8 cellular contexts compared by ENCODE assay signal in genomic region chr3:197001972-197002700, GRCh38. TPM values are rescaled to one million over a fixed set of nuclear protein-coding genes. Genes with fewer than 3 reads are reported as not detected.
DNase-seq lines count a peak whose midpoint lies in the region; ATAC-seq, FAIRE-seq and TF ChIP-seq lines count a peak whose summit lies in the region.

No MANE protein-coding gene starts in this region.

- H3K27ac Mint-ChIP-seq in activated T-helper 2 cell treated with anti-CD3 and anti-CD28 coated beads, Interferon-gamma antibody, Interleukin-2, Interleukin-4, amounts not matched to agents 10 μg/mL and 5 μg/mL and 100 μg/mL, durations not matched to agents 14 hours and 24 hours and 36 hours: peak overlapping the region; percentile 76

- no peaks in the 10 kb centered on the region for H3K27me3 ChIP-seq in heart right ventricle

- WGBS in heart right ventricle, 2 donors: 21 to 25% methylated on average over 52 to 55 of the region's 55 CpGs

- peaks cover 7% of the 10 kb centered on the region for H3K4me1 Mint-ChIP-seq in activated T-helper 2 cell treated with anti-CD3 and anti-CD28 coated beads, Interferon-gamma antibody, Interleukin-2, Interleukin-4, amounts not matched to agents 10 μg/mL and 5 μg/mL and 100 μg/mL, durations not matched to agents 14 hours and 24 hours and 36 hours (ENCODE audit: low read depth)

- intact Hi-C loops in activated T-helper 2 cell treated with anti-CD3 and anti-CD28 coated beads, Interferon-gamma antibody, Interleukin-2, Interleukin-4, amounts not matched to agents 10 μg/mL and 5 μg/mL and 100 μg/mL, durations not matched to agents 14 hours and 24 hours and 36 hours (cut with micrococcal nuclease): loop anchor here (2.0 kb wide), 1 partner anchor 185 kb away; no protein-coding TSS in a partner anchor
- intact Hi-C loops in heart right ventricle (cut with DNase I): loop anchor here in 9 of 10 donors (1.0 to 10.0 kb wide), 5 partner anchors 183 to 185 kb away; no protein-coding TSS in a partner anchor

- ATAC-seq in HG02870 (IDR thresholded peaks at IDR 0.05; ENCODE audit: unreplicated experiment): peak; percentile 1
- peak; percentile 11 to 57 (median 34) for ATAC-seq in heart right ventricle

- H3K36me3 ChIP-seq in heart right ventricle: no peaks in the 10 kb centered on the region

- peak overlapping the region; percentile 19 to 86 (median 74) for H3K27ac ChIP-seq in heart right ventricle

- H3K9me3 Mint-ChIP-seq in activated T-helper 2 cell treated with anti-CD3 and anti-CD28 coated beads, Interferon-gamma antibody, Interleukin-2, Interleukin-4, amounts not matched to agents 10 μg/mL and 5 μg/mL and 100 μg/mL, durations not matched to agents 14 hours and 24 hours and 36 hours: no peaks in the 10 kb centered on the region

- H3K27me3 Mint-ChIP-seq in activated T-helper 2 cell treated with anti-CD3 and anti-CD28 coated beads, Interferon-gamma antibody, Interleukin-2, Interleukin-4, amounts not matched to agents 10 μg/mL and 5 μg/mL and 100 μg/mL, durations not matched to agents 14 hours and 24 hours and 36 hours (ENCODE audit: low read depth): no peaks in the 10 kb centered on the region

- FAIRE-seq in GM19239 (lab: Jason Lieb, UNC): no peak

- H3K9me3 ChIP-seq in heart right ventricle: peaks cover 0 to 10% (median 0%) of the 10 kb centered on the region in 11 donors

- no peak for TF ChIP-seq CTCF in heart right ventricle (IDR thresholded peaks at IDR 0.05)
- no peak for TF ChIP-seq CTCF in retinal pigment epithelial cell (conservative IDR thresholded peaks at IDR 0.05; ENCODE audit: low read depth, low read length)

- DNase-seq in EH (ENCODE audit: low read depth) (peak; percentile 29), heart right ventricle (peak in 1 of 2 donors; percentile 43), retinal pigment epithelial cell (ENCODE audit: low read depth) (no peak), NCI-H2227 treated with DMSO at 0.1 percent for 48 hours (lab: John Stamatoyannopoulos, UW) (no peak), NCI-H526 (lab: John Stamatoyannopoulos, UW) (no peak), GM19239 (ENCODE audit: insufficient read length, low spot score) (no peak)
- DNase-seq in activated T-helper 2 cell treated with anti-CD3 and anti-CD28 coated beads, Interferon-gamma antibody, Interleukin-2, Interleukin-4, amounts not matched to agents 10 μg/mL and 5 μg/mL and 100 μg/mL, durations not matched to agents 14 hours and 24 hours and 36 hours (ENCODE audit: low spot score): no peak

- peak overlapping the region; percentile 80 for H3K4me3 Mint-ChIP-seq in activated T-helper 2 cell treated with anti-CD3 and anti-CD28 coated beads, Interferon-gamma antibody, Interleukin-2, Interleukin-4, amounts not matched to agents 10 μg/mL and 5 μg/mL and 100 μg/mL, durations not matched to agents 14 hours and 24 hours and 36 hours (ENCODE audit: low read depth)

- H3K4me1 ChIP-seq in heart right ventricle: peaks cover 0 to 18% (median 10%) of the 10 kb centered on the region in 9 donors

- peak overlapping the region; percentile 19 to 75 (median 68) for H3K4me3 ChIP-seq in heart right ventricle
- H3K4me3 ChIP-seq in retinal pigment epithelial cell (ENCODE audit: low read length): peak overlapping the region; percentile 9

- no peaks in the 10 kb centered on the region for H3K36me3 Mint-ChIP-seq in activated T-helper 2 cell treated with anti-CD3 and anti-CD28 coated beads, Interferon-gamma antibody, Interleukin-2, Interleukin-4, amounts not matched to agents 10 μg/mL and 5 μg/mL and 100 μg/mL, durations not matched to agents 14 hours and 24 hours and 36 hours (ENCODE audit: low read depth)

RNA-seq across cellular contexts. Expression of gene MELTF, which starts 27.5 kb away (rescaled TPM):
- 7.2 and 7.6 TPM in 2 replicates for total RNA-seq in activated T-helper 2 cell treated with anti-CD3 and anti-CD28 coated beads, Interferon-gamma antibody, Interleukin-2, Interleukin-4, amounts not matched to agents 10 μg/mL and 5 μg/mL and 100 μg/mL, durations not matched to agents 14 hours and 24 hours and 36 hours
- 10 to 100 TPM in 3 of 10 donors, 1 to 10 TPM in 7; 2.5 to 27.5 (median 6.3) TPM for total RNA-seq in heart right ventricle
- polyA plus RNA-seq in heart right ventricle: 10 to 100 TPM in 1 of 2 donors, 1 to 10 TPM in 1; 8.5 to 31.4 TPM

RNA-seq across cellular contexts. Expression of gene PIGZ, which starts 33.5 kb away (rescaled TPM):
- total RNA-seq in activated T-helper 2 cell treated with anti-CD3 and anti-CD28 coated beads, Interferon-gamma antibody, Interleukin-2, Interleukin-4, amounts not matched to agents 10 μg/mL and 5 μg/mL and 100 μg/mL, durations not matched to agents 14 hours and 24 hours and 36 hours: 2.1 and 2.4 TPM in 2 replicates
- total RNA-seq in heart right ventricle: 1 to 10 TPM; 4.4 to 7.7 (median 6.0) TPM
- 1 to 10 TPM; 2.2 to 7.3 TPM for polyA plus RNA-seq in heart right ventricle

RNA-seq across cellular contexts. Expression of gene NCBP2, which starts 59.8 kb away (rescaled TPM):
- total RNA-seq in activated T-helper 2 cell treated with anti-CD3 and anti-CD28 coated beads, Interferon-gamma antibody, Interleukin-2, Interleukin-4, amounts not matched to agents 10 μg/mL and 5 μg/mL and 100 μg/mL, durations not matched to agents 14 hours and 24 hours and 36 hours: 82.2 and 83.9 TPM in 2 replicates
- total RNA-seq in heart right ventricle: 10 to 100 TPM; 28.3 to 48.1 (median 34.8) TPM
- 10 to 100 TPM; 28.2 to 42.0 TPM for polyA plus RNA-seq in heart right ventricle
